8 cellular contexts compared by ENCODE assay signal in the genomic region with DNA sequence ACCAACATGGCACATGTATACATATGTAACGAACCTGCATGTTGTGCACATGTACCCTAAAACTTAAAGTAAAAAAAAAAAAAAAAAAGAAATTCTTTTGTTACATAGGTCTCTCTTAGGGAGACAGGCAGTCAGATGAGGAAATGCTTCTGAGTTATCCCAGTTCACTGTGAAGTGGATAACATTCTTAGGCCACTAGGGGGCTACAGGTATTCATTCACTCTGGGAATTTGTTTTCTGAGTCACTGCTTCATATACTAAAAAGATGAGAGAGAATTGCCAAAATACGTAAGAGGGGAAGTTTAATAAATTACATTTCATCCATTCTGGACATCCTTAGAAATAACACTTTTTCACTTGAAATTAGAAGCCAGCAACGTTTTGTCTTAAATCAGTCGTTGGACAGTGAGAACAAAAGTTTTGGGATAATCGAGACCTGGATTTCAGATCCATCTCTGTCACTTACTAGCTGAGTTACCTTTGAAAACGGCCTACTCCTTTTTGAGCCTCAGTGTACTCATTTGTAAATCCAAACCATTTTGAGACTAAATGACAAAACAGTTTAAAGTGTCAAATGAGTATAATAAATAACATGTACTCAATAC.
DNase-seq lines count a peak whose midpoint lies in the region; ATAC-seq and TF ChIP-seq lines count a peak whose summit lies in the region.

No MANE protein-coding gene starts in this region.

- no peak overlapping the region for H3K4me3 ChIP-seq in KMS-11 (IDR thresholded peaks at IDR 0.05; ENCODE audit: insufficient read depth, low read depth, low read length)
- H3K4me3 ChIP-seq in upper lobe of left lung, result no peak overlapping the region

- H3K27ac ChIP-seq in KMS-11 (no peak overlapping the region), upper lobe of left lung (no peak overlapping the region)

- TF ChIP-seq CTCF in GM20000 (IDR thresholded peaks at IDR 0.05; ENCODE audit: extremely low read depth, missing control alignments) (peak; percentile 48), KMS-11 (conservative IDR thresholded peaks at IDR 0.05; ENCODE audit: low read depth, low read length) (peak; percentile 39; the same call in 1 of the 2 replicates), upper lobe of left lung (IDR thresholded peaks at IDR 0.05) (peak in 5 of 6 experiments; percentile 14 to 62 (median 53))

- TF ChIP-seq POLR2A in upper lobe of left lung (IDR thresholded peaks at IDR 0.05), result no peak

- H3K79me2 ChIP-seq in KMS-11 (ENCODE audit: insufficient read depth, low read depth), result no peaks in the 10 kb centered on the region

- in situ Hi-C loops in Caki2 (cut with HindIII; ENCODE audit: low pct_unique_long_range_greater_than_20kb, low sequenced_read_pairs), result no loop called here

- H3K4me2 ChIP-seq in KMS-11, result no peak overlapping the region

- H4K20me1 ChIP-seq in KMS-11 (ENCODE audit: insufficient read depth), result no peaks in the 10 kb centered on the region

- 54 to 62% methylated on average over 6 of the region's 6 CpGs for WGBS in upper lobe of left lung, 2 donors

- peak in 1 of 2 donors; percentile 57 for ATAC-seq in upper lobe of left lung (ENCODE audit: low FRiP score in 2 of 2)

- H3K27me3 ChIP-seq in KMS-11 (ENCODE audit: insufficient read depth, low read depth), result no peaks in the 10 kb centered on the region
- H3K27me3 ChIP-seq in upper lobe of left lung, result no peaks in the 10 kb centered on the region

- H3K36me3 ChIP-seq in KMS-11 (ENCODE audit: insufficient read depth) (no peaks in the 10 kb centered on the region), upper lobe of left lung (no peaks in the 10 kb centered on the region)

- TF ChIP-seq EP300 in upper lobe of left lung (IDR thresholded peaks at IDR 0.05), result no peak

- DNase-seq in Caki2 (ENCODE audit: low read depth), result peak; percentile 19
- peak; percentile 22 for DNase-seq in GM20000 (ENCODE audit: low spot score)
- peak; percentile 21 for DNase-seq in SW480 (ENCODE audit: low spot score)
- peak; percentile 26 for DNase-seq in hepatic stellate cell (ENCODE audit: low spot score)
- DNase-seq in upper lobe of left lung, result no peak
- DNase-seq in NK-92 (lab: John Stamatoyannopoulos, UW; ENCODE audit: unreplicated experiment), result no peak
- DNase-seq in DMS79 (lab: John Stamatoyannopoulos, UW), result no peak

- no peaks in the 10 kb centered on the region for H3K4me1 ChIP-seq in KMS-11 (ENCODE audit: low read depth, poor library complexity, severe bottlenecking)
- no peaks in the 10 kb centered on the region for H3K4me1 ChIP-seq in upper lobe of left lung

- no peak overlapping the region for H2AFZ ChIP-seq in KMS-11 (ENCODE audit: low read depth)

- H3K9ac ChIP-seq in KMS-11, result no peak overlapping the region

- peaks cover 0 to 3% (median 0%) of the 10 kb centered on the region in 4 donors for H3K9me3 ChIP-seq in upper lobe of left lung

Comparison
In these comparisons a context has a peak if more than half of its experiments do, and no peak if none do; other contexts are left out.
1. DNase-seq: peak in Caki2 (single experiment), GM20000 (single experiment), SW480 (single experiment) and hepatic stellate cell (single experiment); none in upper lobe of left lung (0 of 2), NK-92 (single experiment) and DMS79 (single experiment).
2. Peak in every context shown above with its lines, with median percentiles within 50 percentile points of each other: CTCF ChIP-seq.